Comparison of ENCODE assay signal across 8 cellular contexts in genomic region chr4:54539500-54540029, GRCh38.
DNase-seq lines count a peak whose midpoint lies in the region; ATAC-seq and TF ChIP-seq lines count a peak whose summit lies in the region.

No MANE protein-coding gene starts in this region.

- DNase-seq in GM23248 (peak; percentile 78), NCI-H748 treated with DMSO at 0.1 percent for 48 hours (lab: John Stamatoyannopoulos, UW) (peak; percentile 63), dorsolateral prefrontal cortex (peak; percentile 3 to 67 (median 46)), stomach (peak; percentile 74), cerebellar nuclear complex (lab: John Stamatoyannopoulos, UW) (no peak)

- H3K27me3 ChIP-seq in GM23248 (replicated peaks; ENCODE audit: insufficient read depth) (no peaks in the 10 kb centered on the region), dorsolateral prefrontal cortex (peaks cover 0 to 4% (median 0%) of the 10 kb centered on the region in 45 donors), liver (ENCODE audit: control insufficient read depth in 4 of 4, insufficient read depth in 4 of 4, low read length in 3 of 4) (no peaks in the 10 kb centered on the region), stomach (no peaks in the 10 kb centered on the region)

- H3K36me3 ChIP-seq in GM23248 (ENCODE audit: low read depth) (no peaks in the 10 kb centered on the region), liver (ENCODE audit: control insufficient read depth in 4 of 4, insufficient read depth in 3 of 4, low read depth in 1 of 4, low read length in 3 of 4) (no peaks in the 10 kb centered on the region), stomach (no peaks in the 10 kb centered on the region)

- H3K4me2 ChIP-seq in GM23248 (ENCODE audit: unreplicated experiment) = peak overlapping the region; percentile 76

- peaks cover 23% of the 10 kb centered on the region for H3K4me1 ChIP-seq in GM23248 (ENCODE audit: insufficient read depth)
- H3K4me1 ChIP-seq in liver (ENCODE audit: control insufficient read depth in 4 of 4, insufficient read depth in 4 of 4, low read length in 3 of 4) = peaks cover 0 to 7% (median 0%) of the 10 kb centered on the region in 4 donors
- peaks cover 0 to 11% (median 9%) of the 10 kb centered on the region in 4 donors for H3K4me1 ChIP-seq in stomach

- peak overlapping the region; percentile 72 for H2AFZ ChIP-seq in GM23248

- TF ChIP-seq POLR2A in stomach (IDR thresholded peaks at IDR 0.05) = no peak

- TF ChIP-seq CTCF in 22Rv1 (IDR thresholded peaks at IDR 0.05) (0 out of 2 replicates have a peak, but pooled peaks have one; percentile 14), dorsolateral prefrontal cortex (IDR thresholded peaks at IDR 0.05 in 54 of 56, conservative IDR thresholded peaks at IDR 0.05 in 2 of 56; ENCODE audit: low read depth in 1 of 56, partially characterized antibody in 56 of 56) (peak in 3 of 56 donors; percentile 8 to 14 (median 13)), liver (IDR thresholded peaks at IDR 0.05; ENCODE audit: low read depth, low read length, missing input control) (no peak), stomach (IDR thresholded peaks at IDR 0.05) (no peak)

- in situ Hi-C loops in GM23248 (cut with MboI) = no loop called here

- no peaks in the 10 kb centered on the region for H3K9me3 ChIP-seq in GM23248 (ENCODE audit: low read depth)
- H3K9me3 ChIP-seq in liver (ENCODE audit: control insufficient read depth in 4 of 4, low read length in 3 of 4) = no peaks in the 10 kb centered on the region
- H3K9me3 ChIP-seq in stomach = no peaks in the 10 kb centered on the region

- H3F3A ChIP-seq in GM23248 (ENCODE audit: insufficient read depth) = peaks cover 30% of the 10 kb centered on the region

- intact Hi-C loops in dorsolateral prefrontal cortex (cut with DNase I) = no loop called here
- intact Hi-C loops in stomach (cut with DNase I; ENCODE audit: low total_unique reads) = no loop called here

- peak overlapping the region; percentile 67 for H3K4me3 ChIP-seq in GM23248
- H3K4me3 ChIP-seq in dorsolateral prefrontal cortex = peak overlapping the region; percentile 2 to 79 (median 56)
- H3K4me3 ChIP-seq in liver (ENCODE audit: low read depth in 1 of 3, low read length in 3 of 3) = peak overlapping the region in 1 of 3 donors; percentile 31
- H3K4me3 ChIP-seq in stomach = peak overlapping the region; percentile 32 to 55 (median 42)

- H3K27ac ChIP-seq in 22Rv1 (no peak overlapping the region), GM23248 (no peak overlapping the region), dorsolateral prefrontal cortex (peak overlapping the region in 17 of 59 donors; percentile 9 to 61 (median 36)), liver (ENCODE audit: low read depth in 1 of 2, low read length in 2 of 2) (no peak overlapping the region), stomach (no peak overlapping the region)

- no peak for ATAC-seq in GM18858 (IDR thresholded peaks at IDR 0.05; ENCODE audit: unreplicated experiment)

- H4K20me1 ChIP-seq in GM23248 (ENCODE audit: insufficient read depth) = no peaks in the 10 kb centered on the region

- H3K79me2 ChIP-seq in GM23248 (ENCODE audit: insufficient read depth) = no peaks in the 10 kb centered on the region

- WGBS in GM23248 (ENCODE audit: low coverage in 1 of 2, low lambda C conversion rate in 2 of 2, missing lambda C conversion rate in 2 of 2), 2 experiments = 4 to 5% methylated on average over 26 of the region's 26 CpGs
- 11% methylated on average over 26 of the region's 26 CpGs for whole genome bisulfite sequencing in liver
- WGBS in stomach, 5 donors = 9 to 17% (median 12%) methylated on average over 23 to 26 of the region's 26 CpGs

- no peak for TF ChIP-seq EP300 in stomach (IDR thresholded peaks at IDR 0.05)

- peak overlapping the region; percentile 9 for H3K9ac ChIP-seq in GM23248
- H3K9ac ChIP-seq in liver (ENCODE audit: low read depth in 1 of 2, low read length in 2 of 2) = no peak overlapping the region

- H3K9me2 ChIP-seq in GM23248 (ENCODE audit: insufficient read depth) = no peaks in the 10 kb centered on the region

- no peak for TF ChIP-seq RAD21 in liver (IDR thresholded peaks at IDR 0.05)

TF ChIP-seq in liver, 16 proteins besides CTCF, POLR2A, EP300 and RAD21:
- TF ChIP-seq ZBTB33 (IDR thresholded peaks at IDR 0.05) (no peak), GABPA (IDR thresholded peaks at IDR 0.05 in 1 of 2, conservative IDR thresholded peaks at IDR 0.05 in 1 of 2) (no peak), RXRA (IDR thresholded peaks at IDR 0.05) (peak; percentile 15 to 35)
TF ChIP-seq in liver: peak in this region for 1.

Comparison
In these comparisons a context has a peak if more than half of its experiments do, and no peak if none do; other contexts are left out.
1. DNase-seq: peak in GM23248 (single experiment), NCI-H748 treated with DMSO at 0.1 percent for 48 hours (single experiment), dorsolateral prefrontal cortex (10 of 10) and stomach (single experiment); none in cerebellar nuclear complex (0 of 2).